ENCODE assay signal across 1 cellular context in the genomic region with DNA sequence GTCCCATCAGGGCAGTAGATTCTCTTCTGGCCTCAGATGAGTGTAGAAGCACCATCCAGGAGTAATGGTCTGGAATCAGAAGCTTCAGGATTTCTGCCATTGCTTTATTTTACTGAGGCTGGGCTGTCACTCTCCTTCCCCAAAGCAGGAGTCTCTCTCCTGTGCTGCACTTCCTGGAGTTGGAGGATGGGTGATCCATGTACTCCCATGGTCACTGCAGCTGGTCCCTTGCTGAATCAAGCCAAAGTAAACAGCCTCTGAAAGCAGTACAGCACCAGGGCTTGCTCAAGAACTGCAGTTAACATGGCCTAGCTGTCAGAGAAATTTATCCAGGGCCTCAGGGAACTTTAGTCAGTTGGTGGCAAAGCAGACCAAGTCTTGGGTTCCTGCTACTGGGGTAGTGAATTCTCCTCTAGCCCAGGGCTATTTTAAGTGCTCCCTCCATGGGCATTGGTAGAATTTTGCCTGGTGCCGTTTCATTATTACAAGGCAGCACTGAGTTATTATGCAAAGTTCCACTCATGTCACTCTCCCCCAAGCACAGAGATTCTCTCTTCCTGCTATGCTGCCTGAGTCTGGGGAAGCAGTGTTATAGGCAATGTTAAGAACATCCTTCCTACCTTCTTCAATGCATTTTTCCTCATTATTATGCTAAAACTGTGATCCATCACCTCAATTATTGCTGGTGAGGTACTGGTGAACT.
A peak's percentile ranks its signal among the peaks of the same experiment; 100 is the strongest.
TF ChIP-seq lines count a peak whose summit lies in the region.

No MANE protein-coding gene starts in this region.

TF ChIP-seq in liver, 16 proteins besides CTCF, POLR2A, EP300 and RAD21 (continued from another document):
- TF ChIP-seq, protein P1, sequence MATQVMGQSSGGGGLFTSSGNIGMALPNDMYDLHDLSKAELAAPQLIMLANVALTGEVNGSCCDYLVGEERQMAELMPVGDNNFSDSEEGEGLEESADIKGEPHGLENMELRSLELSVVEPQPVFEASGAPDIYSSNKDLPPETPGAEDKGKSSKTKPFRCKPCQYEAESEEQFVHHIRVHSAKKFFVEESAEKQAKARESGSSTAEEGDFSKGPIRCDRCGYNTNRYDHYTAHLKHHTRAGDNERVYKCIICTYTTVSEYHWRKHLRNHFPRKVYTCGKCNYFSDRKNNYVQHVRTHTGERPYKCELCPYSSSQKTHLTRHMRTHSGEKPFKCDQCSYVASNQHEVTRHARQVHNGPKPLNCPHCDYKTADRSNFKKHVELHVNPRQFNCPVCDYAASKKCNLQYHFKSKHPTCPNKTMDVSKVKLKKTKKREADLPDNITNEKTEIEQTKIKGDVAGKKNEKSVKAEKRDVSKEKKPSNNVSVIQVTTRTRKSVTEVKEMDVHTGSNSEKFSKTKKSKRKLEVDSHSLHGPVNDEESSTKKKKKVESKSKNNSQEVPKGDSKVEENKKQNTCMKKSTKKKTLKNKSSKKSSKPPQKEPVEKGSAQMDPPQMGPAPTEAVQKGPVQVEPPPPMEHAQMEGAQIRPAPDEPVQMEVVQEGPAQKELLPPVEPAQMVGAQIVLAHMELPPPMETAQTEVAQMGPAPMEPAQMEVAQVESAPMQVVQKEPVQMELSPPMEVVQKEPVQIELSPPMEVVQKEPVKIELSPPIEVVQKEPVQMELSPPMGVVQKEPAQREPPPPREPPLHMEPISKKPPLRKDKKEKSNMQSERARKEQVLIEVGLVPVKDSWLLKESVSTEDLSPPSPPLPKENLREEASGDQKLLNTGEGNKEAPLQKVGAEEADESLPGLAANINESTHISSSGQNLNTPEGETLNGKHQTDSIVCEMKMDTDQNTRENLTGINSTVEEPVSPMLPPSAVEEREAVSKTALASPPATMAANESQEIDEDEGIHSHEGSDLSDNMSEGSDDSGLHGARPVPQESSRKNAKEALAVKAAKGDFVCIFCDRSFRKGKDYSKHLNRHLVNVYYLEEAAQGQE (IDR thresholded peaks at IDR 0.05): no peak
- TF ChIP-seq SP1 (IDR thresholded peaks at IDR 0.05) (peak; percentile 84), RXRA (IDR thresholded peaks at IDR 0.05) (peak; percentile 26 to 47), FOXA2 (IDR thresholded peaks at IDR 0.05) (peak; percentile 91), YY1 (IDR thresholded peaks at IDR 0.05) (peak; percentile 18)
